28 cellular contexts compared by ENCODE assay signal in the genomic region with DNA sequence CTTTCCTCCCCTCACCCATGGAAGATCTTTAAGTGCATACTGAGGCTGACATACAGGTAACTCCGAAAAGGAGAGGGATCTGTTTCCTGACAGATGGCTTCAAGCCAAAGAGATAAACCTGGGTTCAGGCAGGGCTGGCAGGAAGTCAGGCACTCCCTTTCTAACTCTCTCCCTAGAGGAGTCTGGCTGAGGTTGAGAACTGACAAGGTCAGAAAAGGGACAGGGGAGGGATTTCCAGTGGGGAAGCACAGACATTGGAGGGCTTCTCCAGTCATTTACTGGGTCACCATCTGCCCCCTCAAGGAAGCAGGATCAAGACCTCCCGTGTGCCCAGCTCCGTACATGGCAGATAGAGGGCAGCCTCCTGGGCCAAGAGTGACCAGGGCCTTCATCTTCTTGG. TPM values are rescaled to one million over a fixed set of nuclear protein-coding genes. Genes with fewer than 3 reads are reported as not detected.
DNase-seq lines count a peak whose midpoint lies in the region; TF ChIP-seq lines count a peak whose summit lies in the region.
"Had no signal": no experiment of that assay in that cellular context is flagged by ENCODE, and none has a peak within 500 bp of the region (broad histone marks: within the 10 kb centered on the region; RNA-seq: fewer than 3 reads in every experiment).

No MANE protein-coding gene starts in this region.

- H3K9me3 ChIP-seq in BE2C = no peaks in the 10 kb centered on the region
- no peaks in the 10 kb centered on the region for H3K9me3 ChIP-seq in hepatocyte (ENCODE audit: low read depth)
- no peaks in the 10 kb centered on the region for H3K9me3 ChIP-seq in prostate gland
- H3K9me3 ChIP-seq: mucosa of descending colon, upper lobe of left lung had no signal

- H2AFZ ChIP-seq in hepatocyte = no peak overlapping the region

- peak; percentile 17 for DNase-seq in DMS 273 (lab: John Stamatoyannopoulos, UW; ENCODE audit: unreplicated experiment)
- no peak for DNase-seq in DMS 273 treated with DMSO at 0.1 percent for 48 hours (lab: John Stamatoyannopoulos, UW)
- peak; percentile 43 for DNase-seq in BE2C
- DNase-seq in NCI-H1105 treated with DMSO at 0.1 percent for 48 hours (lab: John Stamatoyannopoulos, UW) = peak; percentile 6
- no peak for DNase-seq in brain microvascular endothelial cell
- no peak for DNase-seq in hepatocyte (ENCODE audit: low spot score)
- no peak for DNase-seq in prostate gland (ENCODE audit: low spot score)
- no peak for DNase-seq in progenitor cell of endocrine pancreas (ENCODE audit: low spot score, unreplicated experiment)
- DNase-seq: activated CD4-positive, alpha-beta memory T cell treated with anti-CD3 and anti-CD28 coated beads for 36 hours; activated CD4-positive, CD25-positive, alpha-beta regulatory T cell treated with anti-CD3 and anti-CD28 coated beads, Interleukin-2, amount 50 U/mL, for 72 hours; activated naive CD4-positive, alpha-beta T cell treated with anti-CD3 and anti-CD28 coated beads, Interleukin-2, amount 10 ng/mL, durations not matched to agents 7 days and 5 days; amniotic stem cell; hippocampal formation; mammary epithelial cell; mucosa of descending colon; natural killer cell; NCI-H1048; NCI-H2029; SHP77 treated with DMSO at 0.1 percent for 48 hours; T-helper 2 cell; upper lobe of left lung had no signal

- H3K27ac ChIP-seq in brain microvascular endothelial cell = no peak overlapping the region
- no peak overlapping the region for H3K27ac ChIP-seq in hepatocyte
- no peak overlapping the region for H3K27ac ChIP-seq in prostate gland
- H3K27ac ChIP-seq: 22Rv1, upper lobe of left lung had no signal

- peaks cover 10% of the 10 kb centered on the region for H3K4me1 ChIP-seq in BE2C
- no peaks in the 10 kb centered on the region for H3K4me1 ChIP-seq in hepatocyte (ENCODE audit: insufficient read depth)
- no peaks in the 10 kb centered on the region for H3K4me1 ChIP-seq in prostate gland (replicated peaks)

- H3K27me3 ChIP-seq in BE2C (peaks cover 23% of the 10 kb centered on the region), brain microvascular endothelial cell (replicated peaks) (peaks cover 14% of the 10 kb centered on the region), hepatocyte (peaks cover 54% of the 10 kb centered on the region), prostate gland (replicated peaks; ENCODE audit: insufficient read depth) (peaks cover 9% of the 10 kb centered on the region)

- in situ Hi-C loops in brain microvascular endothelial cell (cut with HindIII; ENCODE audit: low pct_ligation_motif_present, low sequenced_read_pairs) = no loop called here

- H3K4me3 Mint-ChIP-seq in progenitor cell of endocrine pancreas (ENCODE audit: low read depth) = no peak overlapping the region
- H3K4me3 Mint-ChIP-seq: activated CD4-positive, alpha-beta memory T cell treated with anti-CD3 and anti-CD28 coated beads for 36 hours; activated naive CD4-positive, alpha-beta T cell treated with anti-CD3 and anti-CD28 coated beads, Interleukin-2, amount 10 ng/mL, durations not matched to agents 7 days and 5 days; activated T-helper 1 cell treated with anti-CD3 and anti-CD28 coated beads, Interleukin-12 subunit alpha, Interleukin-12 subunit beta, Interleukin-2, Interleukin-4 antibody, amounts not matched to agents 30 ng/mL and 10 ng/mL and 1 ng/mL, durations not matched to agents 14 hours and 24 hours and 36 hours; natural killer cell; stimulated activated memory B cell treated with anti-CD40 and anti-IgM and Interleukin-4, amounts not matched to agents 10 μg/mL and 1 μg/mL and 100 μg/mL, for 72 hours had no signal

- H3K4me3 ChIP-seq in BE2C (ENCODE audit: low read depth, low read length) (peak overlapping the region; percentile 60), brain microvascular endothelial cell (ENCODE audit: low read depth, low read length) (no peak overlapping the region), hepatocyte (no peak overlapping the region), prostate gland (no peak overlapping the region)
- H3K4me3 ChIP-seq: mucosa of descending colon had no signal

- no peaks in the 10 kb centered on the region for H3K9me2 ChIP-seq in hepatocyte (replicated peaks; ENCODE audit: insufficient read depth)

- no peaks in the 10 kb centered on the region for H4K20me1 ChIP-seq in hepatocyte (ENCODE audit: insufficient read depth, poor library complexity, severe bottlenecking)

- no peaks in the 10 kb centered on the region for H3K36me3 ChIP-seq in BE2C
- H3K36me3 ChIP-seq in brain microvascular endothelial cell (replicated peaks) = no peaks in the 10 kb centered on the region
- H3K36me3 ChIP-seq in hepatocyte (replicated peaks; ENCODE audit: insufficient read depth, low read depth) = no peaks in the 10 kb centered on the region
- no peaks in the 10 kb centered on the region for H3K36me3 ChIP-seq in prostate gland
- H3K36me3 ChIP-seq: upper lobe of left lung had no signal

- H3K27me3 Mint-ChIP-seq in progenitor cell of endocrine pancreas = peaks cover 94% of the 10 kb centered on the region

- H3K4me2 ChIP-seq in hepatocyte = no peak overlapping the region

- TF ChIP-seq CTCF in BE2C (IDR thresholded peaks at IDR 0.05; ENCODE audit: low read depth, low read length) (no peak; the same call in 1 of the 2 replicates), brain microvascular endothelial cell (IDR thresholded peaks at IDR 0.05; ENCODE audit: low read depth, low read length, missing control alignments) (peak; percentile 9), hepatocyte (IDR thresholded peaks at IDR 0.05; ENCODE audit: poor library complexity) (no peak), prostate gland (IDR thresholded peaks at IDR 0.05) (no peak), progenitor cell of endocrine pancreas (IDR thresholded peaks at IDR 0.05; ENCODE audit: unreplicated experiment) (no peak)

- intact Hi-C loops in prostate gland (cut with DNase I) = loop anchor here (5.0 kb wide), 1 partner anchor 410 kb away; no protein-coding TSS in a partner anchor

- 64% methylated on average over 3 of the region's 3 CpGs for WGBS in hepatocyte (ENCODE audit: low lambda C conversion rate, missing lambda C conversion rate)
- WGBS in prostate gland = 31% methylated on average over 3 of the region's 3 CpGs

- no peaks in the 10 kb centered on the region for H3K4me1 Mint-ChIP-seq in progenitor cell of endocrine pancreas (ENCODE audit: low read depth)

- H3K79me2 ChIP-seq in hepatocyte = no peaks in the 10 kb centered on the region

- no peak for TF ChIP-seq POLR2A in prostate gland (IDR thresholded peaks at IDR 0.05)

- H3K9me3 Mint-ChIP-seq in progenitor cell of endocrine pancreas (ENCODE audit: low read depth) = no peaks in the 10 kb centered on the region
- H3K9me3 Mint-ChIP-seq: activated CD4-positive, alpha-beta memory T cell treated with anti-CD3 and anti-CD28 coated beads for 36 hours; activated naive CD4-positive, alpha-beta T cell treated with anti-CD3 and anti-CD28 coated beads, Interleukin-2, amount 10 ng/mL, durations not matched to agents 7 days and 5 days; activated T-helper 1 cell treated with anti-CD3 and anti-CD28 coated beads, Interleukin-12 subunit alpha, Interleukin-12 subunit beta, Interleukin-2, Interleukin-4 antibody, amounts not matched to agents 30 ng/mL and 10 ng/mL and 1 ng/mL, durations not matched to agents 14 hours and 24 hours and 36 hours; natural killer cell had no signal

- no peak overlapping the region for H3K27ac Mint-ChIP-seq in progenitor cell of endocrine pancreas
- H3K27ac Mint-ChIP-seq: activated CD4-positive, alpha-beta memory T cell treated with anti-CD3 and anti-CD28 coated beads for 36 hours; activated T-helper 1 cell treated with anti-CD3 and anti-CD28 coated beads, Interleukin-12 subunit alpha, Interleukin-12 subunit beta, Interleukin-2, Interleukin-4 antibody, amounts not matched to agents 30 ng/mL and 10 ng/mL and 1 ng/mL, durations not matched to agents 14 hours and 24 hours and 36 hours; brain; natural killer cell; stimulated activated memory B cell treated with anti-CD40 and anti-IgM and Interleukin-4, amounts not matched to agents 10 μg/mL and 1 μg/mL and 100 μg/mL, for 72 hours had no signal

- no peaks in the 10 kb centered on the region for H3K36me3 Mint-ChIP-seq in progenitor cell of endocrine pancreas (ENCODE audit: insufficient read depth)
- H3K36me3 Mint-ChIP-seq: activated CD4-positive, alpha-beta memory T cell treated with anti-CD3 and anti-CD28 coated beads for 36 hours; activated naive CD4-positive, alpha-beta T cell treated with anti-CD3 and anti-CD28 coated beads, Interleukin-2, amount 10 ng/mL, durations not matched to agents 7 days and 5 days; brain; natural killer cell; stimulated activated memory B cell treated with anti-CD40 and anti-IgM and Interleukin-4, amounts not matched to agents 10 μg/mL and 1 μg/mL and 100 μg/mL, for 72 hours had no signal

RNA-seq across cellular contexts. Expression of gene TLX1, which starts 31.6 kb away (rescaled TPM):
- 6.1 TPM for polyA plus RNA-seq in BE2C (2012; ENCODE audit: insufficient read depth, insufficient read length, low read depth)
- total RNA-seq in hepatocyte = 0.24 TPM in 1 of 2 replicates, not detected in the other
- 0.68 TPM in 1 of 2 replicates, not detected in the other for polyA plus RNA-seq in hepatocyte
- total RNA-seq in prostate gland = under 1 TPM; 0.05 to 0.34 TPM
- not detected in 2 replicates for total RNA-seq in progenitor cell of endocrine pancreas
- total RNA-seq: activated CD4-positive, alpha-beta memory T cell treated with anti-CD3 and anti-CD28 coated beads for 36 hours; activated T-helper 1 cell treated with anti-CD3 and anti-CD28 coated beads, Interleukin-12 subunit alpha, Interleukin-12 subunit beta, Interleukin-2, Interleukin-4 antibody, amounts not matched to agents 30 ng/mL and 10 ng/mL and 1 ng/mL, durations not matched to agents 14 hours and 24 hours and 36 hours; HT1080; mammary epithelial cell; natural killer cell; omental fat pad; renal cortical epithelial cell; upper lobe of left lung had no signal
- polyA plus RNA-seq: mammary epithelial cell had no signal

Comparison
In these comparisons a context has a peak if more than half of its experiments do, and no peak if none do; other contexts are left out.
1. DNase-seq: peak in DMS 273 (single experiment), BE2C (single experiment) and NCI-H1105 treated with DMSO at 0.1 percent for 48 hours (single experiment); none in DMS 273 treated with DMSO at 0.1 percent for 48 hours (single experiment), brain microvascular endothelial cell (single experiment), hepatocyte (single experiment), prostate gland (single experiment) and progenitor cell of endocrine pancreas (single experiment).